12 cellular contexts compared by ENCODE assay signal in the genomic region with DNA sequence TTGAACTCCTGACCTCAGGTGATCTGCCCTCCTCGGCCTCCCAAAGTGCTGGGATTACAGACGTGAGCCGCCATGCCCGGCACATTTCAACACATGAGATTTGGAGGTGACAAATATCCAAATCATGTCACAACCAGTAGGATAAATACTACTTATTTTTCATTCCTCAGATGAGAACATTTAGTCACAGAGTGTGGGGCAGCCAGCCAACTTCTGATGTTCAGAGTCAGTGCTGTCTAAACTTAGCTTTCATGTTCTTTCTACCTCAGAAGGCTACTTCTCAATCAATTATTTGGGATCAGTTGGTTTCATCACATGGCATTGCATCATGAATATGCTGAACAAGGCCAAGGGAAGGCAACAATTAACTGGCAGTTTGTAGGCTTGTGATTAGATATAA.
DNase-seq lines count a peak whose midpoint lies in the region; ATAC-seq and TF ChIP-seq lines count a peak whose summit lies in the region.
"Had no signal": no experiment of that assay in that cellular context is flagged by ENCODE, and none has a peak within 500 bp of the region (broad histone marks: within the 10 kb centered on the region; RNA-seq: fewer than 3 reads in every experiment).

No MANE protein-coding gene starts in this region.

- 15% methylated on average over 4 of the region's 4 CpGs for WGBS in right lobe of liver (ENCODE audit: insufficient coverage, low coverage, low lambda C conversion rate, missing lambda C conversion rate)
- 70 to 73% methylated on average over 4 of the region's 4 CpGs for WGBS in tibial nerve, 2 donors

- H3K27me3 ChIP-seq in right lobe of liver (no peaks in the 10 kb centered on the region), tibial nerve (no peaks in the 10 kb centered on the region)
- H3K27me3 ChIP-seq: spleen had no signal

- TF ChIP-seq CTCF in epithelial cell of esophagus (IDR thresholded peaks at IDR 0.05; ENCODE audit: insufficient read depth, low read depth, low read length, missing control alignments) (no peak), right lobe of liver (IDR thresholded peaks at IDR 0.05) (no peak), tibial nerve (IDR thresholded peaks at IDR 0.05) (no peak)

- DNase-seq in M059J (ENCODE audit: low read depth) (peak; percentile 81), epithelial cell of esophagus (ENCODE audit: low read depth) (peak; percentile 79), right lobe of liver (peak; percentile 71 to 88 (median 73)), tibial nerve (ENCODE audit: low spot score in 2 of 2) (peak; percentile 52 to 79), NCI-H1105 treated with DMSO at 0.1 percent for 48 hours (lab: John Stamatoyannopoulos, UW) (no peak), NCI-H146 treated with DMSO at 0.1 percent for 48 hours (lab: John Stamatoyannopoulos, UW; ENCODE audit: unreplicated experiment) (no peak), SHP77 (lab: John Stamatoyannopoulos, UW) (no peak), cerebellar cortex (ENCODE audit: low spot score) (no peak)
- DNase-seq: activated T-cell treated with anti-CD3 and anti-CD28 coated beads, Interleukin-2, amount 50 U/mL, for 1 hour; DMS79; spleen had no signal

- H3K9me3 ChIP-seq in right lobe of liver (no peaks in the 10 kb centered on the region), tibial nerve (no peaks in the 10 kb centered on the region)
- H3K9me3 ChIP-seq: spleen had no signal

- H3K27ac ChIP-seq in right lobe of liver (peak overlapping the region in 2 of 3 donors; percentile 59 to 68), tibial nerve (no peak overlapping the region)
- H3K27ac ChIP-seq: spleen had no signal

- TF ChIP-seq POLR2A in right lobe of liver (IDR thresholded peaks at IDR 0.05), result no peak
- no peak for TF ChIP-seq POLR2A in tibial nerve (IDR thresholded peaks at IDR 0.05)

- peak in 1 of 2 donors; percentile 44 for TF ChIP-seq EP300 in tibial nerve (IDR thresholded peaks at IDR 0.05)

- intact Hi-C loops in right lobe of liver (cut with DNase I), result no loop called here

- peaks cover 0 to 19% (median 0%) of the 10 kb centered on the region in 4 donors for H3K4me1 ChIP-seq in right lobe of liver
- peaks cover 0 to 20% (median 0%) of the 10 kb centered on the region in 4 donors for H3K4me1 ChIP-seq in tibial nerve

- no peaks in the 10 kb centered on the region for H3K36me3 ChIP-seq in right lobe of liver
- H3K36me3 ChIP-seq in tibial nerve, result no peaks in the 10 kb centered on the region
- H3K36me3 ChIP-seq: spleen had no signal

- peak; percentile 76 to 86 (median 78) for ATAC-seq in right lobe of liver
- ATAC-seq: stimulated activated effector memory CD8-positive, alpha-beta T cell treated with anti-CD3 and anti-CD28 coated beads, Interleukin-12 subunit alpha, Interleukin-12 subunit beta, amount 100 ng/mL, for 72 hours had no signal

- H3K4me3 ChIP-seq in epithelial cell of esophagus (ENCODE audit: low read length), result no peak overlapping the region
- H3K4me3 ChIP-seq in right lobe of liver, result no peak overlapping the region
- H3K4me3 ChIP-seq in tibial nerve, result no peak overlapping the region

Comparison
In these comparisons a context has a peak if more than half of its experiments do, and no peak if none do; other contexts are left out.
1. DNase-seq: peak in M059J (single experiment), epithelial cell of esophagus (single experiment), right lobe of liver (3 of 3) and tibial nerve (2 of 2); none in NCI-H1105 treated with DMSO at 0.1 percent for 48 hours (single experiment), NCI-H146 treated with DMSO at 0.1 percent for 48 hours (single experiment), SHP77 (0 of 2) and cerebellar cortex (single experiment).
2. H3K27ac ChIP-seq: peak in right lobe of liver (2 of 3); none in tibial nerve (0 of 4).